In the genomic region with DNA sequence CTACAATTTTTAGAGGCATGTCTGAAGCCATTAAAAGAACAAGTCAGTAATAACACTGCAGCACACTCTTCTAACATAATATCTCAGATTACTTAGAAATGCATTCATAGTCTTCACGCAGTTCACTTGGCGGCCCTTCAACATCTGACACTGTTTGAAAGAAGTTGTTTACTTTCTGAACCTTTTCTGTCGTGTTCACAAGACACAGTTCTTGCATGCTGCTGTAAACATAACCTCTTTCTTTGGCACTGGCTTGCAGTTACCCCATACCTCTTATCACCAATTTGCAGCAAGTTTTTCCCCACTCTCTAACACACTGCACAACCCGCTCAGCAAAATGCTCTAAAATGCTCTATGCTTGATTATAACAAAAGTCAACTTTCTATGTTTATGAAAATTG, we compare ENCODE assay signal across 1 cellular context.
TF ChIP-seq lines count a peak whose summit lies in the region.

No MANE protein-coding gene starts in this region.

TF ChIP-seq in HepG2, 621 proteins besides CTCF, POLR2A, EP300 and RAD21 (continued from another document):
- TF ChIP-seq, protein P1, sequence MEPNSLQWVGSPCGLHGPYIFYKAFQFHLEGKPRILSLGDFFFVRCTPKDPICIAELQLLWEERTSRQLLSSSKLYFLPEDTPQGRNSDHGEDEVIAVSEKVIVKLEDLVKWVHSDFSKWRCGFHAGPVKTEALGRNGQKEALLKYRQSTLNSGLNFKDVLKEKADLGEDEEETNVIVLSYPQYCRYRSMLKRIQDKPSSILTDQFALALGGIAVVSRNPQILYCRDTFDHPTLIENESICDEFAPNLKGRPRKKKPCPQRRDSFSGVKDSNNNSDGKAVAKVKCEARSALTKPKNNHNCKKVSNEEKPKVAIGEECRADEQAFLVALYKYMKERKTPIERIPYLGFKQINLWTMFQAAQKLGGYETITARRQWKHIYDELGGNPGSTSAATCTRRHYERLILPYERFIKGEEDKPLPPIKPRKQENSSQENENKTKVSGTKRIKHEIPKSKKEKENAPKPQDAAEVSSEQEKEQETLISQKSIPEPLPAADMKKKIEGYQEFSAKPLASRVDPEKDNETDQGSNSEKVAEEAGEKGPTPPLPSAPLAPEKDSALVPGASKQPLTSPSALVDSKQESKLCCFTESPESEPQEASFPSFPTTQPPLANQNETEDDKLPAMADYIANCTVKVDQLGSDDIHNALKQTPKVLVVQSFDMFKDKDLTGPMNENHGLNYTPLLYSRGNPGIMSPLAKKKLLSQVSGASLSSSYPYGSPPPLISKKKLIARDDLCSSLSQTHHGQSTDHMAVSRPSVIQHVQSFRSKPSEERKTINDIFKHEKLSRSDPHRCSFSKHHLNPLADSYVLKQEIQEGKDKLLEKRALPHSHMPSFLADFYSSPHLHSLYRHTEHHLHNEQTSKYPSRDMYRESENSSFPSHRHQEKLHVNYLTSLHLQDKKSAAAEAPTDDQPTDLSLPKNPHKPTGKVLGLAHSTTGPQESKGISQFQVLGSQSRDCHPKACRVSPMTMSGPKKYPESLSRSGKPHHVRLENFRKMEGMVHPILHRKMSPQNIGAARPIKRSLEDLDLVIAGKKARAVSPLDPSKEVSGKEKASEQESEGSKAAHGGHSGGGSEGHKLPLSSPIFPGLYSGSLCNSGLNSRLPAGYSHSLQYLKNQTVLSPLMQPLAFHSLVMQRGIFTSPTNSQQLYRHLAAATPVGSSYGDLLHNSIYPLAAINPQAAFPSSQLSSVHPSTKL (CRISPR knock-in tag; IDR thresholded peaks at IDR 0.05) = no peak
- TF ChIP-seq TRIM24 (CRISPR knock-in tag; IDR thresholded peaks at IDR 0.05) (no peak), DMAP1 (CRISPR knock-in tag; IDR thresholded peaks at IDR 0.05) (no peak), SMAD3 (CRISPR knock-in tag; IDR thresholded peaks at IDR 0.05) (no peak), BRD4 (CRISPR knock-in tag; IDR thresholded peaks at IDR 0.05) (no peak), RFXAP (CRISPR knock-in tag; IDR thresholded peaks at IDR 0.05; ENCODE audit: borderline replicate concordance) (no peak), ZNF75D (CRISPR knock-in tag; IDR thresholded peaks at IDR 0.05; ENCODE audit: borderline replicate concordance) (no peak), MYNN (CRISPR knock-in tag; IDR thresholded peaks at IDR 0.05; ENCODE audit: low read depth) (no peak), YEATS4 (CRISPR knock-in tag; IDR thresholded peaks at IDR 0.05; ENCODE audit: borderline replicate concordance) (no peak)
- TF ChIP-seq, protein P2, sequence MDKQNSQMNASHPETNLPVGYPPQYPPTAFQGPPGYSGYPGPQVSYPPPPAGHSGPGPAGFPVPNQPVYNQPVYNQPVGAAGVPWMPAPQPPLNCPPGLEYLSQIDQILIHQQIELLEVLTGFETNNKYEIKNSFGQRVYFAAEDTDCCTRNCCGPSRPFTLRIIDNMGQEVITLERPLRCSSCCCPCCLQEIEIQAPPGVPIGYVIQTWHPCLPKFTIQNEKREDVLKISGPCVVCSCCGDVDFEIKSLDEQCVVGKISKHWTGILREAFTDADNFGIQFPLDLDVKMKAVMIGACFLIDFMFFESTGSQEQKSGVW (CRISPR knock-in tag; IDR thresholded peaks at IDR 0.05; ENCODE audit: borderline replicate concordance) = no peak
